ENCODE assay signal across 24 cellular contexts in genomic region chr3:102037791-102038190, GRCh38.
A peak's percentile ranks its signal among the peaks of the same experiment; 100 is the strongest.
DNase-seq lines count a peak whose midpoint lies in the region; ATAC-seq, FAIRE-seq and TF ChIP-seq lines count a peak whose summit lies in the region.
"Had no signal": no experiment of that assay in that cellular context is flagged by ENCODE, and none has a peak within 500 bp of the region (broad histone marks: within the 10 kb centered on the region; RNA-seq: fewer than 3 reads in every experiment).

No MANE protein-coding gene starts in this region.

- no peaks in the 10 kb centered on the region for H3K27me3 ChIP-seq in tibial artery

- no peak overlapping the region for H3K9ac ChIP-seq in SK-N-MC (ENCODE audit: insufficient read length)

- no peaks in the 10 kb centered on the region for H3K27me3 Mint-ChIP-seq in mesothelial cell of epicardium (ENCODE audit: low read depth)
- H3K27me3 Mint-ChIP-seq in activated T-cell treated with anti-CD3 and anti-CD28 coated beads, Interleukin-2, amount 50 U/mL, for 4 hours (ENCODE audit: low read depth), result no peaks in the 10 kb centered on the region
- H3K27me3 Mint-ChIP-seq: CD4-positive, CD25-positive, alpha-beta regulatory T cell; IgD-negative memory B cell had no signal

- no peak for ATAC-seq in activated T-cell treated with anti-CD3 and anti-CD28 coated beads, Interleukin-2, amount 50 U/mL, for 4 hours
- ATAC-seq: SK-N-SH treated with all-trans-retinoic acid at 6 μM for 48 hours had no signal

- H3K9me3 ChIP-seq in SK-N-MC (ENCODE audit: low read depth, low read length) (no peaks in the 10 kb centered on the region), tibial artery (peaks cover 0 to 8% (median 0%) of the 10 kb centered on the region in 3 donors)

- peaks cover 10% of the 10 kb centered on the region for H3K4me1 Mint-ChIP-seq in mesothelial cell of epicardium
- H3K4me1 Mint-ChIP-seq in activated T-cell treated with anti-CD3 and anti-CD28 coated beads, Interleukin-2, amount 50 U/mL, for 4 hours (ENCODE audit: low read depth), result peaks cover 8% of the 10 kb centered on the region
- H3K4me1 Mint-ChIP-seq: H9 had no signal

- H3K4me1 ChIP-seq in tibial artery, result peaks cover 0 to 21% (median 1%) of the 10 kb centered on the region in 4 donors

- DNase-seq in GM19239 (ENCODE audit: insufficient read length, low spot score) (no peak), SK-N-MC (ENCODE audit: low read depth, low spot score) (no peak), mesothelial cell of epicardium (ENCODE audit: low spot score in 2 of 2, unreplicated experiment in 2 of 2) (no peak), tibial artery (no peak), NCI-H1105 treated with DMSO at 0.1 percent for 48 hours (lab: John Stamatoyannopoulos, UW) (no peak)
- no peak for DNase-seq in activated CD4-positive, alpha-beta T cell treated with anti-CD3 and anti-CD28 coated beads, Interleukin-2, amount 50 U/mL, for 4 hours
- DNase-seq in activated T-cell treated with anti-CD3 and anti-CD28 coated beads, Interleukin-2, amount 50 U/mL, for 4 hours, result no peak
- DNase-seq: ACHN; AML-193; CD4-positive, CD25-positive, alpha-beta regulatory T cell; COR-L47; EL; H9; Karpas-422; NCI-H1105; NCI-H1694 treated with DMSO at 0.1 percent for 48 hours; NCI-H2107; NCI-H510A; NCI-H748 treated with DMSO at 0.1 percent for 48 hours; SHP77; T-helper 1 cell had no signal

- peak overlapping the region; percentile 76 for H3K27ac Mint-ChIP-seq in mesothelial cell of epicardium
- H3K27ac Mint-ChIP-seq: CD4-positive, CD25-positive, alpha-beta regulatory T cell; H9 had no signal

- H3K36me3 ChIP-seq in SK-N-MC (ENCODE audit: insufficient read depth, low read length) (no peaks in the 10 kb centered on the region), tibial artery (no peaks in the 10 kb centered on the region)

- TF ChIP-seq CTCF in mesothelial cell of epicardium (IDR thresholded peaks at IDR 0.05; ENCODE audit: unreplicated experiment), result no peak
- TF ChIP-seq CTCF in tibial artery (IDR thresholded peaks at IDR 0.05), result no peak

- no peak overlapping the region for H3K4me3 ChIP-seq in SK-N-MC
- no peak overlapping the region for H3K4me3 ChIP-seq in tibial artery

- H3K27ac ChIP-seq in SK-N-MC, result peak overlapping the region; percentile 91
- H3K27ac ChIP-seq in tibial artery, result peak overlapping the region; percentile 25 to 55

- peaks cover 14% of the 10 kb centered on the region for H3K36me3 Mint-ChIP-seq in mesothelial cell of epicardium
- H3K36me3 Mint-ChIP-seq in activated T-cell treated with anti-CD3 and anti-CD28 coated beads, Interleukin-2, amount 50 U/mL, for 4 hours (ENCODE audit: insufficient read depth), result no peaks in the 10 kb centered on the region
- H3K36me3 Mint-ChIP-seq: CD4-positive, CD25-positive, alpha-beta regulatory T cell; IgD-negative memory B cell had no signal

- intact Hi-C loops in tibial artery (cut with DNase I; ENCODE audit: low total_unique reads), result loop anchor here (10.0 kb wide), 1 partner anchor 47 kb away; no protein-coding TSS in a partner anchor

- peak; percentile 52 for FAIRE-seq in GM19239 (lab: Jason Lieb, UNC)
- FAIRE-seq: HTR-8/SVneo had no signal

- no peak overlapping the region for H3K4me3 Mint-ChIP-seq in mesothelial cell of epicardium
- H3K4me3 Mint-ChIP-seq in activated T-cell treated with anti-CD3 and anti-CD28 coated beads, Interleukin-2, amount 50 U/mL, for 4 hours, result no peak overlapping the region
- H3K4me3 Mint-ChIP-seq: CD4-positive, CD25-positive, alpha-beta regulatory T cell; H9 had no signal

- H3K9me3 Mint-ChIP-seq in mesothelial cell of epicardium, result peaks cover 38% of the 10 kb centered on the region
- H3K9me3 Mint-ChIP-seq in activated T-cell treated with anti-CD3 and anti-CD28 coated beads, Interleukin-2, amount 50 U/mL, for 4 hours, result peaks cover 11% of the 10 kb centered on the region
